ENCODE assay signal across 22 cellular contexts in the genomic region with DNA sequence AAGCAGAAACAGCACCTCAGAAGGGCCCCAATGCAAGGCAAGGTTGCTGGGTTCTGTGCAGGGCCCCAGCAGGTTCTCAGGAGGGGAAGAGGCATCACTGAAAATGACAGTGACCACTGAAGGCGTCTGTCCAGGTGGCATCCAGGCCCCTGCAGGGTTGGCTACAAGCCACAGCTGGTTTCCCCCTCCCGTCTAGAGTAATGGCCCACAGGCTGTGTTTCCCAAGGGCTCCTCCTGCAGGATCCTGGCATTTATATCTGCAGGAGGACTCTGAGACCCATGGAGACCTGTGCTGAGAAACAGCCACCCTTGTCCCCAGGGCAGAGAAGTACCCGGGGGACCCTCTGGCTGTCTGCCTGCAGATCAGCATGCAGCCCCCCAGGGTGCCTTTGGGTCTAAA.
"Had no signal": no experiment of that assay in that cellular context is flagged by ENCODE, and none has a peak within 500 bp of the region (broad histone marks: within the 10 kb centered on the region; RNA-seq: fewer than 3 reads in every experiment).

No MANE protein-coding gene starts in this region.

- H3K36me3 Mint-ChIP-seq: naive B cell; stimulated activated memory B cell treated with anti-CD40 and anti-IgM and Interleukin-4, amounts not matched to agents 10 μg/mL and 1 μg/mL and 100 μg/mL, for 72 hours had no signal

- H3K4me1 Mint-ChIP-seq: nephron; stimulated activated memory B cell treated with anti-CD40 and anti-IgM and Interleukin-4, amounts not matched to agents 10 μg/mL and 1 μg/mL and 100 μg/mL, for 72 hours had no signal

- H3K9me3 Mint-ChIP-seq: nephron had no signal

- H3K4me3 Mint-ChIP-seq: naive B cell; nephron; stimulated activated memory B cell treated with anti-CD40 and anti-IgM and Interleukin-4, amounts not matched to agents 10 μg/mL and 1 μg/mL and 100 μg/mL, for 72 hours; stimulated activated naive CD8-positive, alpha-beta T cell treated with anti-CD3 and anti-CD28 coated beads, Interleukin-15, Interleukin-2, amounts not matched to agents 100 ng/mL and 50 ng/mL, for 24 hours had no signal

- H3K4me3 ChIP-seq: esophagus muscularis mucosa, gastroesophageal sphincter, left ventricle myocardium inferior, lung, psoas muscle, spleen, tibial artery had no signal

- ATAC-seq: gastroesophageal sphincter; psoas muscle; sciatic nerve; stimulated activated memory B cell treated with anti-CD40 and anti-IgM and Interleukin-4, amounts not matched to agents 10 μg/mL and 1 μg/mL and 100 μg/mL, for 72 hours had no signal

- H3K4me1 ChIP-seq: esophagus muscularis mucosa, gastroesophageal sphincter, left ventricle myocardium inferior, psoas muscle, spleen, tibial artery had no signal

- H3K27ac ChIP-seq: epithelial cell of prostate, esophagus muscularis mucosa, gastroesophageal sphincter, left ventricle myocardium inferior, neutrophil, psoas muscle, spleen, tibial artery had no signal

- H3K9me3 ChIP-seq: gastroesophageal sphincter, left ventricle myocardium inferior, neutrophil, psoas muscle had no signal

- H3K27ac Mint-ChIP-seq: nephron; stimulated activated memory B cell treated with anti-CD40 and anti-IgM and Interleukin-4, amounts not matched to agents 10 μg/mL and 1 μg/mL and 100 μg/mL, for 72 hours; stimulated activated naive CD8-positive, alpha-beta T cell treated with anti-CD3 and anti-CD28 coated beads, Interleukin-15, Interleukin-2, amounts not matched to agents 100 ng/mL and 50 ng/mL, for 24 hours had no signal

- H3K36me3 ChIP-seq: esophagus muscularis mucosa, gastroesophageal sphincter, left ventricle myocardium inferior, neutrophil, spleen, tibial artery had no signal

- H3K27me3 ChIP-seq: neutrophil had no signal

- DNase-seq: effector memory CD4-positive, alpha-beta T cell; glutamatergic neuron; islet precursor cell; left ventricle myocardium inferior; mesenchymal stem cell; naive B cell; psoas muscle; retina; spleen; stimulated activated CD4-positive, alpha-beta T cell treated with anti-CD3 and anti-CD28 coated beads, Interleukin-15, amount 100 ng/mL, for 24 hours; stimulated activated CD4-positive, alpha-beta T cell treated with anti-CD3 and anti-CD28 coated beads, Interleukin-1b, Interleukin-23, amount 100 ng/mL, for 48 hours; stimulated activated CD4-positive, alpha-beta T cell treated with anti-CD3 and anti-CD28 coated beads, Interleukin-4, amount 100 ng/mL, for 24 hours; tibial artery had no signal

- H3K27me3 Mint-ChIP-seq: stimulated activated naive CD8-positive, alpha-beta T cell treated with anti-CD3 and anti-CD28 coated beads, Interleukin-15, Interleukin-2, amounts not matched to agents 100 ng/mL and 50 ng/mL, for 24 hours had no signal
